8 cellular contexts compared by ENCODE assay signal in the genomic region with DNA sequence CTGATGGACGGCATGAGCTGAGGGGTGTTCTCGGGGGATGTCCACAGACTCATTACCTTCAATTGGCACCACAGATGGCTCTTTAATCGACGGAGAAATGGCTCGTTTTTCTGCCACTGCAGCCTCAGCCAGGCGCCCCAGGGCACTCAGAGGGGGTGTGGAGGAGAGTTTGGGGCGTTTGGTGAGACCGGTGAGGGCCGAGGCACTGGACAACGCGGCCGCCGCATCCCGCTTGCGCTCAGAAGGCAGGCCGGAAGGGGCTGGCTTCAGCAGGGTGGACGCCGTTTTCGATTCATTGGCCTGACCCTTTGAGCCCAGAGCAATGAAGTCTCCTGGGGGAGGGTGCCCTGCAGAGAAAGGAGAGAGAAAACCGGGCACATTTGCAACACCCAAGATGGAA. TPM values are rescaled to one million over a fixed set of nuclear protein-coding genes. Genes with fewer than 3 reads are reported as not detected.
DNase-seq lines count a peak whose midpoint lies in the region; TF ChIP-seq lines count a peak whose summit lies in the region.

No MANE protein-coding gene starts in this region.

- H3K9me3 ChIP-seq in Loucy (ENCODE audit: insufficient read depth, low read depth, low read length) = no peaks in the 10 kb centered on the region

- peaks cover 33% of the 10 kb centered on the region; the same call in 1 of the 2 replicates for H3K36me3 ChIP-seq in Loucy (ENCODE audit: insufficient read depth, low read length)

- peak overlapping the region; percentile 90 to 93 (median 91) for H3K4me3 Mint-ChIP-seq in nephron

- DNase-seq in dorsolateral prefrontal cortex (no peak), NCI-H2029 (lab: John Stamatoyannopoulos, UW) (no peak), DMS53 treated with DMSO at 0.1 percent for 48 hours (lab: John Stamatoyannopoulos, UW; ENCODE audit: unreplicated experiment) (no peak), GM13977 (ENCODE audit: low spot score) (no peak), HK-2 (ENCODE audit: unreplicated experiment) (no peak)

- H3K4me1 ChIP-seq in Loucy (ENCODE audit: insufficient read depth, low read length, poor library complexity, severe bottlenecking) = peaks cover 39% of the 10 kb centered on the region

- intact Hi-C loops in dorsolateral prefrontal cortex (cut with DNase I) = loop anchor here in 1 of 2 donors (5.0 kb wide), 1 partner anchor 64 kb away; no protein-coding TSS in a partner anchor

- H3K27ac ChIP-seq in C4-2B = peak overlapping the region; percentile 81; the same call in 1 of the 2 replicates
- H3K27ac ChIP-seq in dorsolateral prefrontal cortex = no peak overlapping the region

- 0 out of 2 replicates have a peak, but pooled peaks cover 8% of the 10 kb centered on the region for H3F3A ChIP-seq in Loucy (ENCODE audit: low read depth)

- peak overlapping the region in 1 of 3 experiments; percentile 57 for H3K27ac Mint-ChIP-seq in nephron

- no peaks in the 10 kb centered on the region for H3K9me2 ChIP-seq in Loucy (replicated peaks; ENCODE audit: low read depth, low read length)

- in situ Hi-C loops in GM13977 (cut with MboI; ENCODE audit: low pct_unique_long_range_greater_than_20kb, low sequenced_read_pairs, unreplicated experiment) = no loop called here

- TF ChIP-seq CTCF in C4-2B (conservative IDR thresholded peaks at IDR 0.05) (no peak), Loucy (conservative IDR thresholded peaks at IDR 0.05; ENCODE audit: low read length) (no peak), dorsolateral prefrontal cortex (IDR thresholded peaks at IDR 0.05 in 54 of 56, conservative IDR thresholded peaks at IDR 0.05 in 2 of 56; ENCODE audit: low read depth in 1 of 56, partially characterized antibody in 56 of 56) (no peak), nephron (IDR thresholded peaks at IDR 0.05; ENCODE audit: unreplicated experiment in 3 of 3) (no peak), GM13977 (IDR thresholded peaks at IDR 0.05; ENCODE audit: extremely low read depth, insufficient read depth, missing control alignments) (no peak)

- no peaks in the 10 kb centered on the region for H3K9me3 Mint-ChIP-seq in nephron

- peak overlapping the region; percentile 97 for H3K4me2 ChIP-seq in Loucy (ENCODE audit: low read depth, low read length, poor library complexity, severe bottlenecking)

- H4K20me1 ChIP-seq in Loucy (ENCODE audit: insufficient read depth, low read length, poor library complexity, severe bottlenecking) = peaks cover 40% of the 10 kb centered on the region

- H2AFZ ChIP-seq in Loucy (ENCODE audit: low read length) = no peak overlapping the region

- H3K4me1 Mint-ChIP-seq in nephron = peaks cover 14% of the 10 kb centered on the region

- H3K4me3 ChIP-seq in Loucy (ENCODE audit: low read length, poor library complexity, severe bottlenecking) (peak overlapping the region; percentile 85), dorsolateral prefrontal cortex (peak overlapping the region in 55 of 59 donors; percentile 77 to 100 (median 100))

- H3K9ac ChIP-seq in Loucy (ENCODE audit: low read depth, low read length, poor library complexity, severe bottlenecking) = peak overlapping the region; percentile 88

- H3K27me3 ChIP-seq in Loucy (ENCODE audit: insufficient read depth, low read length, poor library complexity, severe bottlenecking) (no peaks in the 10 kb centered on the region), dorsolateral prefrontal cortex (no peaks in the 10 kb centered on the region)

- H3K36me3 Mint-ChIP-seq in nephron (ENCODE audit: low read depth) = peaks cover 21% of the 10 kb centered on the region

- H3K79me2 ChIP-seq in Loucy (ENCODE audit: insufficient read depth, low read length) = peaks cover 57% of the 10 kb centered on the region

- no peaks in the 10 kb centered on the region for H3K27me3 Mint-ChIP-seq in nephron (ENCODE audit: low read depth)

RNA-seq across cellular contexts. Expression of gene INTS1, which starts 1.3 kb away (rescaled TPM):
- 100 to 1,000 TPM in 104 of 120 experiments, 10 to 100 TPM in 16; 86.1 to 155 (median 115) TPM for total RNA-seq in dorsolateral prefrontal cortex

RNA-seq across cellular contexts. Expression of gene MAFK, which starts 27.7 kb away (rescaled TPM):
- total RNA-seq in dorsolateral prefrontal cortex = 10 to 100 TPM; 20.6 to 96.7 (median 37.6) TPM

RNA-seq across cellular contexts. Expression of gene MICALL2, which starts 43.6 kb away (rescaled TPM):
- total RNA-seq in dorsolateral prefrontal cortex = 100 to 1,000 TPM in 21 of 120 experiments, 10 to 100 TPM in 99; 38.3 to 170 (median 81.2) TPM

RNA-seq across cellular contexts. Expression of gene TMEM184A, which starts 53.2 kb away (rescaled TPM):
- total RNA-seq in dorsolateral prefrontal cortex = under 1 TPM in 31 of 120 experiments, not detected in 89; 0.07 to 0.85 (median 0.16) TPM
